Comparison of ENCODE assay signal across 8 cellular contexts in genomic region chr6:106630366-106630765, GRCh38. TPM values are rescaled to one million over a fixed set of nuclear protein-coding genes. Genes with fewer than 3 reads are reported as not detected.
DNase-seq lines count a peak whose midpoint lies in the region; ATAC-seq, FAIRE-seq and TF ChIP-seq lines count a peak whose summit lies in the region.

No MANE protein-coding gene starts in this region.

- peaks cover 3 to 7% of the 10 kb centered on the region in 2 donors for H3K4me1 ChIP-seq in kidney (ENCODE audit: control insufficient read depth in 1 of 2, insufficient read depth in 1 of 2, low read depth in 1 of 2, low read length in 2 of 2)
- H3K4me1 ChIP-seq in tibial nerve = peaks cover 0 to 29% (median 8%) of the 10 kb centered on the region in 4 donors

- FAIRE-seq in kidney (lab: Jason Lieb, UNC) = no peak

- H3K9ac ChIP-seq in kidney (ENCODE audit: low read length in 2 of 2) = peak overlapping the region; percentile 33 to 77

- TF ChIP-seq CTCF in WTC11 (IDR thresholded peaks at IDR 0.05) (no peak), kidney (IDR thresholded peaks at IDR 0.05; ENCODE audit: borderline replicate concordance, extremely low read depth, insufficient read depth) (no peak), tibial nerve (IDR thresholded peaks at IDR 0.05) (no peak)

- TF ChIP-seq EP300 in tibial nerve (IDR thresholded peaks at IDR 0.05) = no peak

- H3K27ac ChIP-seq in kidney (ENCODE audit: low read depth in 2 of 2, low read length in 2 of 2) (no peak overlapping the region), tibial nerve (peak overlapping the region in 1 of 4 donors; percentile 80)

- CTCF ChIA-PET in WTC11 (lab: Charles Lee) = interaction anchor here (1.2 kb wide), 1 partner anchor 349 kb away, joined by 4 read pairs; no protein-coding TSS in a partner anchor

- no peaks in the 10 kb centered on the region for H3K36me3 Mint-ChIP-seq in activated T-cell treated with anti-CD3 and anti-CD28 coated beads, Interleukin-2, amount 50 U/mL, for 72 hours (ENCODE audit: insufficient read depth in 2 of 2)
- no peaks in the 10 kb centered on the region for H3K36me3 Mint-ChIP-seq in WTC11

- H3K27ac Mint-ChIP-seq in activated T-cell treated with anti-CD3 and anti-CD28 coated beads, Interleukin-2, amount 50 U/mL, for 72 hours = peak overlapping the region; percentile 99
- H3K27ac Mint-ChIP-seq in WTC11 = peak overlapping the region; percentile 98

- TF ChIP-seq POLR2A in tibial nerve (IDR thresholded peaks at IDR 0.05) = no peak

- no peaks in the 10 kb centered on the region for H3K27me3 ChIP-seq in tibial nerve

- H3K4me3 ChIP-seq in kidney (ENCODE audit: low read length in 2 of 2) (peak overlapping the region; percentile 82 to 97), tibial nerve (peak overlapping the region; percentile 78 to 92 (median 86))

- H3K9me3 ChIP-seq in kidney (ENCODE audit: control insufficient read depth in 1 of 2, low read length in 2 of 2) = no peaks in the 10 kb centered on the region
- no peaks in the 10 kb centered on the region for H3K9me3 ChIP-seq in tibial nerve

- H3K27me3 Mint-ChIP-seq in activated T-cell treated with anti-CD3 and anti-CD28 coated beads, Interleukin-2, amount 50 U/mL, for 72 hours (ENCODE audit: low read depth) = no peaks in the 10 kb centered on the region
- H3K27me3 Mint-ChIP-seq in WTC11 (ENCODE audit: low read depth) = no peaks in the 10 kb centered on the region

- no peak for DNase-seq in activated T-cell treated with anti-CD3 and anti-CD28 coated beads, Interleukin-2, amount 50 U/mL, for 72 hours
- no peak for DNase-seq in activated T-cell treated with anti-CD3 and anti-CD28 coated beads, Interleukin-2, amount 50 U/mL, for 48 hours
- DNase-seq in WTC11 (ENCODE audit: low spot score) (no peak), kidney (no peak), tibial nerve (ENCODE audit: low spot score in 2 of 2) (no peak), nucleus accumbens (lab: John Stamatoyannopoulos, UW) (no peak), AG08396 (ENCODE audit: low spot score) (no peak)

- peak overlapping the region; percentile 86 to 94 for H3K4me3 Mint-ChIP-seq in activated T-cell treated with anti-CD3 and anti-CD28 coated beads, Interleukin-2, amount 50 U/mL, for 72 hours
- H3K4me3 Mint-ChIP-seq in WTC11 = peak overlapping the region; percentile 94

- intact Hi-C loops in kidney (cut with DNase I) = no loop called here

- POLR2A ChIA-PET in WTC11 (lab: Charles Lee) = interaction anchor here (0.6 to 1.3 kb wide), 2 partner anchors 9 to 21 kb away, joined by 3 read pairs; no protein-coding TSS in a partner anchor

- H3K4me1 Mint-ChIP-seq in activated T-cell treated with anti-CD3 and anti-CD28 coated beads, Interleukin-2, amount 50 U/mL, for 72 hours (ENCODE audit: low read depth) = peaks cover 27% of the 10 kb centered on the region
- H3K4me1 Mint-ChIP-seq in WTC11 = peaks cover 37% of the 10 kb centered on the region

- 65 to 68% methylated on average over 5 of the region's 5 CpGs for WGBS in tibial nerve, 2 donors

- no peaks in the 10 kb centered on the region for H3K9me3 Mint-ChIP-seq in activated T-cell treated with anti-CD3 and anti-CD28 coated beads, Interleukin-2, amount 50 U/mL, for 72 hours
- H3K9me3 Mint-ChIP-seq in WTC11 = no peaks in the 10 kb centered on the region

- H3K36me3 ChIP-seq in kidney (ENCODE audit: control insufficient read depth in 1 of 2, insufficient read depth in 2 of 2, low read length in 2 of 2) = no peaks in the 10 kb centered on the region
- H3K36me3 ChIP-seq in tibial nerve = no peaks in the 10 kb centered on the region

- no peak for ATAC-seq in activated T-cell treated with anti-CD3 and anti-CD28 coated beads, Interleukin-2, amount 50 U/mL, for 72 hours (replicated peaks in 1 of 2)
- ATAC-seq in WTC11 (no peak), GM19467 (IDR thresholded peaks at IDR 0.05; ENCODE audit: unreplicated experiment) (no peak)

TF ChIP-seq in WTC11, 78 proteins besides CTCF, POLR2A, EP300 and RAD21:
- TF ChIP-seq ETV6 (CRISPR knock-in tag; IDR thresholded peaks at IDR 0.05) = no peak
- no peak for TF ChIP-seq SMAD4 (CRISPR knock-in tag; IDR thresholded peaks at IDR 0.05)
- TF ChIP-seq NR2C2 (CRISPR knock-in tag; IDR thresholded peaks at IDR 0.05) = no peak
- TF ChIP-seq ARID4B (CRISPR knock-in tag; IDR thresholded peaks at IDR 0.05; ENCODE audit: borderline replicate concordance) = no peak
- TF ChIP-seq E2F1 (CRISPR knock-in tag; IDR thresholded peaks at IDR 0.05) = no peak

RNA-seq across cellular contexts. Expression of gene QRSL1, which starts 1.0 kb away (rescaled TPM):
- 10 to 100 TPM; 19.5 to 19.8 TPM for total RNA-seq in activated T-cell treated with anti-CD3 and anti-CD28 coated beads, Interleukin-2, amount 50 U/mL, for 72 hours
- total RNA-seq in WTC11 (2021) (17.2 to 17.9 TPM (median 17.7 TPM) in 3 replicates), kidney (18.0 TPM), tibial nerve (10 to 100 TPM in 3 of 4 donors, 1 to 10 TPM in 1; 9.6 to 14.0 (median 11.1) TPM)
- polyA plus RNA-seq in kidney (ENCODE audit: insufficient read depth, low read depth, low replicate concordance) = 12.5 TPM

RNA-seq across cellular contexts. Expression of gene RTN4IP1, which starts 1.1 kb away (rescaled TPM):
- total RNA-seq in activated T-cell treated with anti-CD3 and anti-CD28 coated beads, Interleukin-2, amount 50 U/mL, for 72 hours = 10 to 100 TPM in 1 of 2 donors, 1 to 10 TPM in 1; 7.3 to 10.3 TPM
- total RNA-seq in WTC11 (2021) (16.3 to 19.2 TPM (median 17.8 TPM) in 3 replicates), kidney (8.9 TPM), tibial nerve (1 to 10 TPM; 3.3 to 7.1 (median 6.8) TPM)
- 19.3 TPM for polyA plus RNA-seq in kidney (ENCODE audit: insufficient read depth, low read depth, low replicate concordance)
